In genomic region chr4:101699441-101700117, GRCh38 we compare ENCODE assay signal across 19 cellular contexts.
"Had no signal": no experiment of that assay in that cellular context is flagged by ENCODE, and none has a peak within 500 bp of the region (broad histone marks: within the 10 kb centered on the region; RNA-seq: fewer than 3 reads in every experiment).

No MANE protein-coding gene starts in this region.

- H3K27ac Mint-ChIP-seq: activated naive CD4-positive, alpha-beta T cell treated with anti-CD3 and anti-CD28 coated beads, Interleukin-2, amount 50 U/mL, for 24 hours; brain had no signal

- H3K4me3 Mint-ChIP-seq: activated naive CD4-positive, alpha-beta T cell treated with anti-CD3 and anti-CD28 coated beads, Interleukin-2, amount 50 U/mL, for 24 hours; brain; central memory CD8-positive, alpha-beta T cell had no signal

- ATAC-seq: activated CD4-positive, CD25-positive, alpha-beta regulatory T cell treated with anti-CD3 and anti-CD28 coated beads, Interleukin-2, amount 50 U/mL, for 24 hours; gastrocnemius medialis; left ventricle myocardium superior; pancreas had no signal

- DNase-seq: activated CD4-positive, alpha-beta T cell treated with anti-CD3 and anti-CD28 coated beads, Interleukin-2, amount 50 U/mL, for 4 hours; activated T-cell treated with anti-CD3 and anti-CD28 coated beads, Interleukin-2, amount 50 U/mL, for 1 hour; amygdala; cortex of kidney; effector CD8-positive, alpha-beta T cell; gastrocnemius medialis; left ventricle myocardium superior; midbrain; pancreas; retina; stimulated activated CD4-positive, alpha-beta T cell treated with anti-CD3 and anti-CD28 coated beads, Interleukin-15, amount 100 ng/mL, for 24 hours; stimulated activated CD4-positive, alpha-beta T cell treated with anti-CD3 and anti-CD28 coated beads, Interleukin-4, amount 100 ng/mL, for 24 hours; tibial artery had no signal

- H3K36me3 Mint-ChIP-seq: activated naive CD4-positive, alpha-beta T cell treated with anti-CD3 and anti-CD28 coated beads, Interleukin-2, amount 50 U/mL, for 24 hours; brain had no signal

- H3K27me3 Mint-ChIP-seq: brain; central memory CD8-positive, alpha-beta T cell had no signal

- FAIRE-seq: keratinocyte, pancreas, TTC549 had no signal

- H3K4me1 Mint-ChIP-seq: activated naive CD4-positive, alpha-beta T cell treated with anti-CD3 and anti-CD28 coated beads, Interleukin-2, amount 50 U/mL, for 24 hours; central memory CD8-positive, alpha-beta T cell had no signal

- H3K9me3 Mint-ChIP-seq: activated naive CD4-positive, alpha-beta T cell treated with anti-CD3 and anti-CD28 coated beads, Interleukin-2, amount 50 U/mL, for 24 hours; brain; central memory CD8-positive, alpha-beta T cell had no signal
